Comparison of ENCODE assay signal across 12 cellular contexts in genomic region chr9:70408393-70409040, GRCh38. TPM values are rescaled to one million over a fixed set of nuclear protein-coding genes. Genes with fewer than 3 reads are reported as not detected.
DNase-seq lines count a peak whose midpoint lies in the region; ATAC-seq and TF ChIP-seq lines count a peak whose summit lies in the region.
"Had no signal": no experiment of that assay in that cellular context is flagged by ENCODE, and none has a peak within 500 bp of the region (broad histone marks: within the 10 kb centered on the region; RNA-seq: fewer than 3 reads in every experiment).

No MANE protein-coding gene starts in this region.

- H3K36me3 ChIP-seq in heart right ventricle (no peaks in the 10 kb centered on the region), muscle layer of duodenum (ENCODE audit: control insufficient read depth in 1 of 2, insufficient read depth in 2 of 2, low read length in 2 of 2) (peaks cover 0 to 45% of the 10 kb centered on the region in 2 donors), transverse colon (no peaks in the 10 kb centered on the region)

- no peaks in the 10 kb centered on the region for H3K27me3 ChIP-seq in heart right ventricle
- H3K27me3 ChIP-seq in muscle layer of duodenum (ENCODE audit: low read depth, low read length) = no peaks in the 10 kb centered on the region
- no peaks in the 10 kb centered on the region for H3K27me3 ChIP-seq in transverse colon

- H3K27ac Mint-ChIP-seq in chondrocyte (ENCODE audit: unreplicated experiment) = peak overlapping the region; percentile 54
- H3K27ac Mint-ChIP-seq in T-helper 2 cell treated with Interferon-gamma antibody and Interleukin-4, amounts not matched to agents 5 μg/mL and 100 μg/mL, for 36 hours = no peak overlapping the region

- H3K9me3 ChIP-seq in heart right ventricle (no peaks in the 10 kb centered on the region), muscle layer of duodenum (ENCODE audit: control insufficient read depth in 1 of 2, low read length in 2 of 2) (no peaks in the 10 kb centered on the region), transverse colon (no peaks in the 10 kb centered on the region)

- H3K4me1 Mint-ChIP-seq in chondrocyte (ENCODE audit: low read depth) = peaks cover 75% of the 10 kb centered on the region
- peaks cover 50% of the 10 kb centered on the region for H3K4me1 Mint-ChIP-seq in T-helper 2 cell treated with Interferon-gamma antibody and Interleukin-4, amounts not matched to agents 5 μg/mL and 100 μg/mL, for 36 hours (ENCODE audit: low read depth)

- peaks cover 6% of the 10 kb centered on the region for H3K36me3 Mint-ChIP-seq in chondrocyte (ENCODE audit: low read depth)
- H3K36me3 Mint-ChIP-seq in T-helper 2 cell treated with Interferon-gamma antibody and Interleukin-4, amounts not matched to agents 5 μg/mL and 100 μg/mL, for 36 hours (ENCODE audit: low read depth) = peaks cover 5% of the 10 kb centered on the region

- H3K4me3 Mint-ChIP-seq in chondrocyte (ENCODE audit: unreplicated experiment) = no peak overlapping the region
- H3K4me3 Mint-ChIP-seq in T-helper 2 cell treated with Interferon-gamma antibody and Interleukin-4, amounts not matched to agents 5 μg/mL and 100 μg/mL, for 36 hours = no peak overlapping the region

- TF ChIP-seq CTCF in heart right ventricle (IDR thresholded peaks at IDR 0.05) (no peak), chondrocyte (IDR thresholded peaks at IDR 0.05) (no peak), transverse colon (IDR thresholded peaks at IDR 0.05) (no peak)

- no peaks in the 10 kb centered on the region for H3K27me3 Mint-ChIP-seq in chondrocyte (ENCODE audit: low read depth)
- no peaks in the 10 kb centered on the region for H3K27me3 Mint-ChIP-seq in T-helper 2 cell treated with Interferon-gamma antibody and Interleukin-4, amounts not matched to agents 5 μg/mL and 100 μg/mL, for 36 hours (ENCODE audit: low read depth)
- H3K27me3 Mint-ChIP-seq: T-cell had no signal

- H3K9me3 Mint-ChIP-seq in chondrocyte (ENCODE audit: low read depth) = no peaks in the 10 kb centered on the region
- no peaks in the 10 kb centered on the region for H3K9me3 Mint-ChIP-seq in T-helper 2 cell treated with Interferon-gamma antibody and Interleukin-4, amounts not matched to agents 5 μg/mL and 100 μg/mL, for 36 hours
- H3K9me3 Mint-ChIP-seq: activated naive CD4-positive, alpha-beta T cell treated with anti-CD3 and anti-CD28 coated beads, Interleukin-2, amount 50 U/mL, for 72 hours; T-cell had no signal

- H3K4me3 ChIP-seq in heart right ventricle = peak overlapping the region in 1 of 10 donors; percentile 18
- H3K4me3 ChIP-seq in muscle layer of duodenum (ENCODE audit: low read depth in 1 of 2, low read length in 2 of 2) = peak overlapping the region; percentile 25 to 43
- peak overlapping the region in 1 of 4 donors; percentile 24 for H3K4me3 ChIP-seq in transverse colon

- TF ChIP-seq EP300 in transverse colon (IDR thresholded peaks at IDR 0.05; ENCODE audit: low read depth) = no peak

- peak overlapping the region in 8 of 10 donors; percentile 63 to 87 (median 72) for H3K27ac ChIP-seq in heart right ventricle
- peak overlapping the region; percentile 89 for H3K27ac ChIP-seq in muscle layer of duodenum (ENCODE audit: low read length)
- H3K27ac ChIP-seq in transverse colon = peak overlapping the region; percentile 81 to 86 (median 82)

- no peak for TF ChIP-seq POLR2A in transverse colon (IDR thresholded peaks at IDR 0.05)

- WGBS in heart right ventricle, 2 donors = 72 to 77% methylated on average over 5 of the region's 5 CpGs
- 80 to 85% methylated on average over 2 to 5 of the region's 5 CpGs for WGBS in transverse colon (ENCODE audit: low coverage in 1 of 2), 2 donors

- ATAC-seq in heart right ventricle = no peak
- no peak for ATAC-seq in Right ventricle myocardium inferior
- ATAC-seq: activated naive CD4-positive, alpha-beta T cell treated with anti-CD3 and anti-CD28 coated beads, Interleukin-2, amount 50 U/mL, for 72 hours; T-cell had no signal

- H3K4me1 ChIP-seq in heart right ventricle (peaks cover 35 to 80% (median 73%) of the 10 kb centered on the region in 9 donors), muscle layer of duodenum (ENCODE audit: control insufficient read depth in 1 of 2, insufficient read depth in 2 of 2, low read length in 2 of 2) (peaks cover 27 to 51% of the 10 kb centered on the region in 2 donors), transverse colon (peaks cover 36 to 72% (median 71%) of the 10 kb centered on the region in 4 donors)

- intact Hi-C loops in heart right ventricle (cut with DNase I) = no loop called here
- intact Hi-C loops in Right ventricle myocardium inferior (cut with DNase I) = loop anchor here (5.0 kb wide), 1 partner anchor 194 kb away; no protein-coding TSS in a partner anchor
- intact Hi-C loops in transverse colon (cut with DNase I; ENCODE audit: low total_unique reads) = no loop called here

- no peak for DNase-seq in heart right ventricle
- DNase-seq in Right ventricle myocardium inferior (ENCODE audit: missing footprints) = no peak
- DNase-seq in chondrocyte (ENCODE audit: low spot score) = no peak
- no peak for DNase-seq in transverse colon
- no peak for DNase-seq in epidermal melanocyte (ENCODE audit: insufficient read length, low spot score)
- no peak for DNase-seq in T-helper 2 cell treated with Interferon-gamma antibody and Interleukin-4, amounts not matched to agents 5 μg/mL and 100 μg/mL, for 36 hours (ENCODE audit: low spot score)
- no peak for DNase-seq in C1 segment of cervical spinal cord (lab: John Stamatoyannopoulos, UW)
- DNase-seq: effector CD8-positive, alpha-beta T cell; HCEC 1CT; T-cell had no signal

- in situ Hi-C loops in transverse colon (cut with MboI; ENCODE audit: low pct_ligation_motif_present in 1 of 4, low pct_unique_long_range_greater_than_20kb in 1 of 4, low sequenced_read_pairs in 3 of 4) = loop anchor here in 3 of 4 donors (10.0 kb wide), 3 partner anchors 64 to 186 kb away; no protein-coding TSS in a partner anchor

RNA-seq across cellular contexts. Expression of gene KLF9, which starts 5.9 kb away (rescaled TPM):
- total RNA-seq in heart right ventricle = 10 to 100 TPM; 27.3 to 67.4 (median 41.1) TPM
- polyA plus RNA-seq in heart right ventricle = 10 to 100 TPM; 27.7 to 31.9 TPM
- 52.6 TPM for total RNA-seq in Right ventricle myocardium inferior
- total RNA-seq in chondrocyte = 29.8 to 32.7 TPM (median 31.0 TPM) in 3 replicates
- 100 to 1,000 TPM in 1 of 4 donors, 10 to 100 TPM in 3; 60.3 to 111 (median 82.9) TPM for total RNA-seq in transverse colon
